In the genomic region with DNA sequence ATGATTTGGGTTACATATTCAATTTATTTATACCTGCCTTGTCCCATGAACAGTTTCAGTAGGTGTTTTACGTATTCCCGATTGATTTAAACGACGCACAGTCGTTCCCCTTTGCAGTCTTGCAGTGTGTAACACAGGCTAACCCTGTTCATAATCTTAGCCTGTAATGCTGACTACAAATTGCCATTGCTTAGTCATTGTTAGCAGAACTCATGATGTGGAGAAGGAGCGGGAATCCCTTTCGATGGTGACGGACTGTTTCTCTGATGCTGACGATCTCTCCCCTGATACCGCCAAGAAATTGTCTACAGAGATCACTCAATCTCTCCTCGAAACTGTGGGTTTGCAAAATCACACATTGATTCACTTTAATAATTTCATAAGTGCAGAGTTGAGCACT, we compare ENCODE assay signal across 1 cellular context.
TF ChIP-seq lines count a peak whose summit lies in the region.

No MANE protein-coding gene starts in this region.

TF ChIP-seq in K562, 482 proteins besides CTCF, POLR2A, EP300 and RAD21 (continued from another document):
- TF ChIP-seq, protein P1, sequence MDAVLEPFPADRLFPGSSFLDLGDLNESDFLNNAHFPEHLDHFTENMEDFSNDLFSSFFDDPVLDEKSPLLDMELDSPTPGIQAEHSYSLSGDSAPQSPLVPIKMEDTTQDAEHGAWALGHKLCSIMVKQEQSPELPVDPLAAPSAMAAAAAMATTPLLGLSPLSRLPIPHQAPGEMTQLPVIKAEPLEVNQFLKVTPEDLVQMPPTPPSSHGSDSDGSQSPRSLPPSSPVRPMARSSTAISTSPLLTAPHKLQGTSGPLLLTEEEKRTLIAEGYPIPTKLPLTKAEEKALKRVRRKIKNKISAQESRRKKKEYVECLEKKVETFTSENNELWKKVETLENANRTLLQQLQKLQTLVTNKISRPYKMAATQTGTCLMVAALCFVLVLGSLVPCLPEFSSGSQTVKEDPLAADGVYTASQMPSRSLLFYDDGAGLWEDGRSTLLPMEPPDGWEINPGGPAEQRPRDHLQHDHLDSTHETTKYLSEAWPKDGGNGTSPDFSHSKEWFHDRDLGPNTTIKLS (IDR thresholded peaks at IDR 0.05; ENCODE audit: borderline replicate concordance, low read depth): no peak
- TF ChIP-seq NFRKB (IDR thresholded peaks at IDR 0.05; ENCODE audit: low read depth) (no peak), TSC22D4 (tag; IDR thresholded peaks at IDR 0.05) (no peak), JUN (IDR thresholded peaks at IDR 0.05; ENCODE audit: borderline replicate concordance, low read depth, low read length) (no peak), JUN (CRISPR knock-in tag; IDR thresholded peaks at IDR 0.05; ENCODE audit: borderline replicate concordance) (no peak), MAFG (tag; conservative IDR thresholded peaks at IDR 0.05) (peak; percentile 73), NR4A1 (CRISPR knock-in tag; IDR thresholded peaks at IDR 0.05) (no peak), NR4A1 (tag; IDR thresholded peaks at IDR 0.05) (no peak), HNRNPL (IDR thresholded peaks at IDR 0.05; ENCODE audit: low read depth, low read length) (no peak)
- TF ChIP-seq, protein P2, sequence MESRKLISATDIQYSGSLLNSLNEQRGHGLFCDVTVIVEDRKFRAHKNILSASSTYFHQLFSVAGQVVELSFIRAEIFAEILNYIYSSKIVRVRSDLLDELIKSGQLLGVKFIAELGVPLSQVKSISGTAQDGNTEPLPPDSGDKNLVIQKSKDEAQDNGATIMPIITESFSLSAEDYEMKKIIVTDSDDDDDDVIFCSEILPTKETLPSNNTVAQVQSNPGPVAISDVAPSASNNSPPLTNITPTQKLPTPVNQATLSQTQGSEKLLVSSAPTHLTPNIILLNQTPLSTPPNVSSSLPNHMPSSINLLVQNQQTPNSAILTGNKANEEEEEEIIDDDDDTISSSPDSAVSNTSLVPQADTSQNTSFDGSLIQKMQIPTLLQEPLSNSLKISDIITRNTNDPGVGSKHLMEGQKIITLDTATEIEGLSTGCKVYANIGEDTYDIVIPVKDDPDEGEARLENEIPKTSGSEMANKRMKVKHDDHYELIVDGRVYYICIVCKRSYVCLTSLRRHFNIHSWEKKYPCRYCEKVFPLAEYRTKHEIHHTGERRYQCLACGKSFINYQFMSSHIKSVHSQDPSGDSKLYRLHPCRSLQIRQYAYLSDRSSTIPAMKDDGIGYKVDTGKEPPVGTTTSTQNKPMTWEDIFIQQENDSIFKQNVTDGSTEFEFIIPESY (CRISPR knock-in tag; IDR thresholded peaks at IDR 0.05): no peak
- TF ChIP-seq, protein P3, sequence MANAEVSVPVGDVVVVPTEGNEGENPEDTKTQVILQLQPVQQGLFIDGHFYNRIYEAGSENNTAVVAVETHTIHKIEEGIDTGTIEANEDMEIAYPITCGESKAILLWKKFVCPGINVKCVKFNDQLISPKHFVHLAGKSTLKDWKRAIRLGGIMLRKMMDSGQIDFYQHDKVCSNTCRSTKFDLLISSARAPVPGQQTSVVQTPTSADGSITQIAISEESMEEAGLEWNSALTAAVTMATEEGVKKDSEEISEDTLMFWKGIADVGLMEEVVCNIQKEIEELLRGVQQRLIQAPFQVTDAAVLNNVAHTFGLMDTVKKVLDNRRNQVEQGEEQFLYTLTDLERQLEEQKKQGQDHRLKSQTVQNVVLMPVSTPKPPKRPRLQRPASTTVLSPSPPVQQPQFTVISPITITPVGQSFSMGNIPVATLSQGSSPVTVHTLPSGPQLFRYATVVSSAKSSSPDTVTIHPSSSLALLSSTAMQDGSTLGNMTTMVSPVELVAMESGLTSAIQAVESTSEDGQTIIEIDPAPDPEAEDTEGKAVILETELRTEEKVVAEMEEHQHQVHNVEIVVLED (CRISPR knock-in tag; IDR thresholded peaks at IDR 0.05): no peak
- TF ChIP-seq, protein P4, sequence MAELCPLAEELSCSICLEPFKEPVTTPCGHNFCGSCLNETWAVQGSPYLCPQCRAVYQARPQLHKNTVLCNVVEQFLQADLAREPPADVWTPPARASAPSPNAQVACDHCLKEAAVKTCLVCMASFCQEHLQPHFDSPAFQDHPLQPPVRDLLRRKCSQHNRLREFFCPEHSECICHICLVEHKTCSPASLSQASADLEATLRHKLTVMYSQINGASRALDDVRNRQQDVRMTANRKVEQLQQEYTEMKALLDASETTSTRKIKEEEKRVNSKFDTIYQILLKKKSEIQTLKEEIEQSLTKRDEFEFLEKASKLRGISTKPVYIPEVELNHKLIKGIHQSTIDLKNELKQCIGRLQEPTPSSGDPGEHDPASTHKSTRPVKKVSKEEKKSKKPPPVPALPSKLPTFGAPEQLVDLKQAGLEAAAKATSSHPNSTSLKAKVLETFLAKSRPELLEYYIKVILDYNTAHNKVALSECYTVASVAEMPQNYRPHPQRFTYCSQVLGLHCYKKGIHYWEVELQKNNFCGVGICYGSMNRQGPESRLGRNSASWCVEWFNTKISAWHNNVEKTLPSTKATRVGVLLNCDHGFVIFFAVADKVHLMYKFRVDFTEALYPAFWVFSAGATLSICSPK (IDR thresholded peaks at IDR 0.05; ENCODE audit: borderline replicate concordance): no peak
